Comparison of ENCODE assay signal across 9 cellular contexts in the genomic region with DNA sequence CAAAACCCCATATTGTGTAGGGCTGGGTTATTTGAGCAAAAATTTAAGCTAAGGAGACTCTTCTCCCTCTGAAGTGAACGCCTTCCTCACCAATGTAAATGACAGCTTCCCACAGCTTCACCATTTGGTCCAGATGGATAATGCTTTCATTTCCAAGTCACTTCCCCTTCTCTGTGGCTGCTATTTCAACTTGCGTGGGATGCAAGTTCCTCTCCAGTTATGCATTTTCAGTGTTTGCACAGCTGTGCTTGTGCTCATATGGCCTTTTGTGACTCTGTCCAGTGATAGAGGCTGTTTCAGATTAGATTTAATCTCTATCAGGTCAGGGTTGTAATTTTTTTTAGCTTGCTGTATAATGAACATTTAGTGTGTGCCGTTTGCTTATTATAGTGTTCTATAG.
DNase-seq lines count a peak whose midpoint lies in the region; ATAC-seq and TF ChIP-seq lines count a peak whose summit lies in the region.
"Had no signal": no experiment of that assay in that cellular context is flagged by ENCODE, and none has a peak within 500 bp of the region (broad histone marks: within the 10 kb centered on the region; RNA-seq: fewer than 3 reads in every experiment).

No MANE protein-coding gene starts in this region.

- peak; percentile 41 for DNase-seq in AG08396 (ENCODE audit: low spot score)
- DNase-seq in NCI-H82 treated with DMSO at 0.1 percent for 48 hours (lab: John Stamatoyannopoulos, UW; ENCODE audit: unreplicated experiment) = peak; percentile 98
- peak; percentile 57 for DNase-seq in fibroblast of the aortic adventitia (ENCODE audit: low read depth)
- DNase-seq in NCI-H446 treated with DMSO at 0.1 percent for 48 hours (lab: John Stamatoyannopoulos, UW) = no peak
- no peak for DNase-seq in naive thymus-derived CD8-positive, alpha-beta T cell
- no peak for DNase-seq in NCI-H1436 (lab: John Stamatoyannopoulos, UW)
- DNase-seq: naive B cell had no signal

- ATAC-seq in HG02610 (IDR thresholded peaks at IDR 0.05; ENCODE audit: unreplicated experiment) (peak; percentile 58), GM21786 (IDR thresholded peaks at IDR 0.05; ENCODE audit: unreplicated experiment) (no peak)
- ATAC-seq in naive thymus-derived CD8-positive, alpha-beta T cell = no peak

- peaks cover 0 to 4% (median 0%) of the 10 kb centered on the region in 9 donors for H3K9me3 Mint-ChIP-seq in naive thymus-derived CD8-positive, alpha-beta T cell

- H3K36me3 Mint-ChIP-seq in naive thymus-derived CD8-positive, alpha-beta T cell = no peaks in the 10 kb centered on the region
- H3K36me3 Mint-ChIP-seq: naive B cell had no signal

- H3K4me1 Mint-ChIP-seq in naive thymus-derived CD8-positive, alpha-beta T cell = peaks cover 0 to 24% (median 2%) of the 10 kb centered on the region in 4 donors

- no peak for TF ChIP-seq CTCF in fibroblast of the aortic adventitia (IDR thresholded peaks at IDR 0.05; ENCODE audit: insufficient read depth, low read length)

- POLR2A ChIA-PET in naive thymus-derived CD8-positive, alpha-beta T cell (lab: Charles Lee) = no interaction called here

- no peak overlapping the region for H3K4me3 ChIP-seq in fibroblast of the aortic adventitia (ENCODE audit: low read depth, low read length)

- no peak overlapping the region for H3K4me3 Mint-ChIP-seq in naive thymus-derived CD8-positive, alpha-beta T cell

- no peak overlapping the region for H3K27ac Mint-ChIP-seq in naive thymus-derived CD8-positive, alpha-beta T cell
- H3K27ac Mint-ChIP-seq: naive B cell had no signal

- peaks cover 4 to 17% (median 7%) of the 10 kb centered on the region in 5 donors for H3K27me3 Mint-ChIP-seq in naive thymus-derived CD8-positive, alpha-beta T cell

Comparison
In these comparisons a context has a peak if more than half of its experiments do, and no peak if none do; other contexts are left out.
1. DNase-seq: peak in AG08396 (single experiment), NCI-H82 treated with DMSO at 0.1 percent for 48 hours (single experiment) and fibroblast of the aortic adventitia (single experiment); none in NCI-H446 treated with DMSO at 0.1 percent for 48 hours (single experiment), naive thymus-derived CD8-positive, alpha-beta T cell (0 of 10) and NCI-H1436 (single experiment).